ENCODE assay signal across 22 cellular contexts in the genomic region with DNA sequence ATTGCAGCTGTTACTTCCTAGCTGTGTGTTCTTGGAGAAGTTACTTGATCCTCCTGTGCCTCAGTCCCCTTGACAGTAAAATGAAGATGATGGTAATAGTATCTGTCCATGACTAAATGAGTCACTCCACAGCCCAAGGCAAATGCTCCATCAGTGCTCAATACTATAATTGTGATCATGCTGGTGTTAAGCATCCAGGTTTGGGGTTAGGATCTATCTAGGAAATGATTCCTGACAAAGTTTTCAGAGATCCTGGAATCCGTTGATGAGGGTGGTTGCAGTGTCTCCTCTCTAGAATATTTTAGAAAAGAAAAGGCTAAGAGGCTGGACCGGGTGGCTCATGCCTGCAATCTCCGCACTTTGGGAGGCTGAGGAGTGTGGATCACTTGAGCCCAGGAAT. TPM values are rescaled to one million over a fixed set of nuclear protein-coding genes. Genes with fewer than 3 reads are reported as not detected.
DNase-seq lines count a peak whose midpoint lies in the region; ATAC-seq and TF ChIP-seq lines count a peak whose summit lies in the region.
"Had no signal": no experiment of that assay in that cellular context is flagged by ENCODE, and none has a peak within 500 bp of the region (broad histone marks: within the 10 kb centered on the region; RNA-seq: fewer than 3 reads in every experiment).

No MANE protein-coding gene starts in this region.

- no peak overlapping the region for H3K27ac ChIP-seq in GM23248
- H3K27ac ChIP-seq: KMS-11 had no signal

- in situ Hi-C loops in GM23248 (cut with MboI), result loop anchor here (5.0 kb wide), 1 partner anchor 262 kb away; no protein-coding TSS in a partner anchor

- H3K27me3 ChIP-seq in GM23248 (replicated peaks; ENCODE audit: insufficient read depth), result no peaks in the 10 kb centered on the region

- no peak for TF ChIP-seq CTCF in epithelial cell of esophagus (IDR thresholded peaks at IDR 0.05; ENCODE audit: insufficient read depth, low read depth, low read length, missing control alignments)

- H3K4me2 ChIP-seq in GM23248 (ENCODE audit: unreplicated experiment), result no peak overlapping the region
- H3K4me2 ChIP-seq: KMS-11 had no signal

- H3F3A ChIP-seq in GM23248 (ENCODE audit: insufficient read depth), result peaks cover 11% of the 10 kb centered on the region

- no peak for ATAC-seq in GM19023 (IDR thresholded peaks at IDR 0.05; ENCODE audit: unreplicated experiment)
- no peak for ATAC-seq in GM21825 (IDR thresholded peaks at IDR 0.05; ENCODE audit: unreplicated experiment)
- ATAC-seq: Panc1, SK-N-SH treated with all-trans-retinoic acid at 6 μM for 48 hours had no signal

- no peaks in the 10 kb centered on the region for H3K9me3 ChIP-seq in GM23248 (ENCODE audit: low read depth)

- no peak overlapping the region for H3K9ac ChIP-seq in GM23248
- H3K9ac ChIP-seq: KMS-11 had no signal

- H4K20me1 ChIP-seq in GM23248 (ENCODE audit: insufficient read depth), result no peaks in the 10 kb centered on the region

- H3K4me3 ChIP-seq in GM23248 (no peak overlapping the region), epithelial cell of esophagus (ENCODE audit: low read length) (no peak overlapping the region)

- peaks cover 18% of the 10 kb centered on the region for H3K79me2 ChIP-seq in GM23248 (ENCODE audit: insufficient read depth)

- intact Hi-C loops in posterior vena cava (cut with DNase I), result no loop called here

- no peak overlapping the region for H2AFZ ChIP-seq in GM23248

- no peaks in the 10 kb centered on the region for H3K36me3 ChIP-seq in GM23248 (ENCODE audit: low read depth)

- 98 to 100% methylated on average over 3 of the region's 3 CpGs for WGBS in GM23248 (ENCODE audit: low coverage in 1 of 2, low lambda C conversion rate in 2 of 2, missing lambda C conversion rate in 2 of 2), 2 experiments

- H3K9me2 ChIP-seq in GM23248 (ENCODE audit: insufficient read depth), result no peaks in the 10 kb centered on the region

- DNase-seq in GM23248, result peak; percentile 11
- DNase-seq in LHCN-M2 (ENCODE audit: low read depth), result peak; percentile 34
- peak; percentile 36 for DNase-seq in epithelial cell of esophagus (ENCODE audit: low read depth)
- DNase-seq in posterior vena cava (ENCODE audit: low spot score), result peak; percentile 16
- DNase-seq in NCI-H510A (lab: John Stamatoyannopoulos, UW), result no peak
- DNase-seq in central memory CD4-positive, alpha-beta T cell, result no peak
- DNase-seq: ACHN; C1 segment of cervical spinal cord; CD8-positive, alpha-beta memory T cell; EL; HCEC 1CT; NCI-H1105; NCI-H2029 treated with DMSO at 0.1 percent for 48 hours; NCI-H226; NCI-H524; NCI-H774; NK-92 treated with Interleukin-12 subunit alpha and Interleukin-12 subunit beta, amount 100 ng/mL, for 24 hours had no signal

- H3K4me1 ChIP-seq in GM23248 (ENCODE audit: insufficient read depth), result peaks cover 24% of the 10 kb centered on the region

RNA-seq across cellular contexts. Expression of gene PRELID3A, which starts 2.7 kb away (rescaled TPM):
- total RNA-seq in GM23248 (2014; rRNA removed; shearing (Covaris generic)), result 2.9 and 6.1 TPM in 2 replicates
- polyA plus RNA-seq in GM23248 (2016; fragmentation: Nextera tagmentation; extraction: Ambion mirVana), result 6.0 TPM in 2 replicates
- 2.3 and 3.8 TPM in 2 replicates for total RNA-seq in LHCN-M2 (2014; rRNA removed)
- polyA plus RNA-seq in LHCN-M2 (2012), result 5.3 TPM
- 1 to 10 TPM; 3.3 to 3.7 TPM for total RNA-seq in posterior vena cava
- polyA plus RNA-seq: CD8-positive, alpha-beta memory T cell had no signal

RNA-seq across cellular contexts. Expression of gene AFG3L2, which starts 28.0 kb away (rescaled TPM):
- total RNA-seq in GM23248 (2014; rRNA removed; shearing (Covaris generic)), result 40.6 and 52.2 TPM in 2 replicates
- polyA plus RNA-seq in GM23248 (2016; fragmentation: Nextera tagmentation; extraction: Ambion mirVana), result 26.8 and 28.1 TPM in 2 replicates
- 49.9 and 50.7 TPM in 2 replicates for total RNA-seq in LHCN-M2 (2014; rRNA removed)
- polyA plus RNA-seq in LHCN-M2 (2012), result 23.1 TPM
- 10 to 100 TPM; 26.4 to 29.4 TPM for total RNA-seq in posterior vena cava

Comparison
In these comparisons a context has a peak if more than half of its experiments do, and no peak if none do; other contexts are left out.
1. DNase-seq: peak in GM23248 (single experiment), LHCN-M2 (single experiment), epithelial cell of esophagus (single experiment) and posterior vena cava (single experiment); none in NCI-H510A (single experiment) and central memory CD4-positive, alpha-beta T cell (single experiment).